8 cellular contexts compared by ENCODE assay signal in genomic region chr5:141848771-141849370, GRCh38. TPM values are rescaled to one million over a fixed set of nuclear protein-coding genes. Genes with fewer than 3 reads are reported as not detected.
DNase-seq lines count a peak whose midpoint lies in the region; ATAC-seq and TF ChIP-seq lines count a peak whose summit lies in the region.

No MANE protein-coding gene starts in this region.

- peak overlapping the region; percentile 85 for H3K27ac Mint-ChIP-seq in activated naive CD4-positive, alpha-beta T cell treated with anti-CD3 and anti-CD28 coated beads, Interleukin-2, amount 50 U/mL, for 24 hours
- peak overlapping the region; percentile 78 to 82 for H3K27ac Mint-ChIP-seq in natural killer cell

- peak overlapping the region; percentile 85 for H3K4me3 Mint-ChIP-seq in activated naive CD4-positive, alpha-beta T cell treated with anti-CD3 and anti-CD28 coated beads, Interleukin-2, amount 50 U/mL, for 24 hours
- peak overlapping the region; percentile 91 for H3K4me3 Mint-ChIP-seq in natural killer cell

- no peaks in the 10 kb centered on the region for H3K9me3 Mint-ChIP-seq in activated naive CD4-positive, alpha-beta T cell treated with anti-CD3 and anti-CD28 coated beads, Interleukin-2, amount 50 U/mL, for 24 hours
- no peaks in the 10 kb centered on the region for H3K9me3 Mint-ChIP-seq in natural killer cell

- H3K4me1 Mint-ChIP-seq in activated naive CD4-positive, alpha-beta T cell treated with anti-CD3 and anti-CD28 coated beads, Interleukin-2, amount 50 U/mL, for 24 hours: peaks cover 14% of the 10 kb centered on the region
- H3K4me1 Mint-ChIP-seq in natural killer cell: peaks cover 5 to 18% of the 10 kb centered on the region in 2 donors

- H3K27me3 ChIP-seq in vagina: no peaks in the 10 kb centered on the region

- H3K4me1 ChIP-seq in vagina: peaks cover 34% of the 10 kb centered on the region

- H3K36me3 Mint-ChIP-seq in activated naive CD4-positive, alpha-beta T cell treated with anti-CD3 and anti-CD28 coated beads, Interleukin-2, amount 50 U/mL, for 24 hours: no peaks in the 10 kb centered on the region
- no peaks in the 10 kb centered on the region for H3K36me3 Mint-ChIP-seq in natural killer cell

- no peaks in the 10 kb centered on the region for H3K9me3 ChIP-seq in vagina

- H3K27ac ChIP-seq in vagina: peak overlapping the region; percentile 99

- peaks cover 1% of the 10 kb centered on the region for H3K27me3 Mint-ChIP-seq in activated naive CD4-positive, alpha-beta T cell treated with anti-CD3 and anti-CD28 coated beads, Interleukin-2, amount 50 U/mL, for 24 hours
- no peaks in the 10 kb centered on the region for H3K27me3 Mint-ChIP-seq in natural killer cell (ENCODE audit: low read depth in 2 of 2)

- no peak for DNase-seq in activated naive CD4-positive, alpha-beta T cell treated with Interleukin-2 at 50 U/mL for 16 hours
- DNase-seq in UCSD-AML1 (lab: John Stamatoyannopoulos, UW; ENCODE audit: unreplicated experiment) (peak; percentile 78), epithelial cell of proximal tubule (ENCODE audit: low read depth) (no peak), natural killer cell (no peak), vagina (ENCODE audit: extremely low spot score in 2 of 2) (no peak), NCI-H1092 (lab: John Stamatoyannopoulos, UW) (no peak)

- no peak for TF ChIP-seq POLR2A in vagina (IDR thresholded peaks at IDR 0.05)

- H3K4me3 ChIP-seq in epithelial cell of proximal tubule (ENCODE audit: low read depth, low read length) (peak overlapping the region; percentile 87), vagina (peak overlapping the region; percentile 58 to 86)

- no peaks in the 10 kb centered on the region for H3K36me3 ChIP-seq in vagina

- TF ChIP-seq CTCF in epithelial cell of proximal tubule (conservative IDR thresholded peaks at IDR 0.05; ENCODE audit: low read depth, low read length): no peak
- no peak for TF ChIP-seq CTCF in natural killer cell (IDR thresholded peaks at IDR 0.05)
- TF ChIP-seq CTCF in vagina (IDR thresholded peaks at IDR 0.05): no peak

- ATAC-seq in HG03432 (IDR thresholded peaks at IDR 0.05; ENCODE audit: unreplicated experiment) (peak; percentile 13), natural killer cell (no peak)

- intact Hi-C loops in natural killer cell (cut with micrococcal nuclease): loop anchor here (2.0 kb wide), 2 partner anchors 28 to 74 kb away; partner anchors contain the start of gene DELE1
- intact Hi-C loops in vagina (cut with DNase I): loop anchor here (2.0 kb wide), 1 partner anchor 38 kb away; no protein-coding TSS in a partner anchor

RNA-seq across cellular contexts. Expression of gene PCDH1, which starts 29.3 kb away (rescaled TPM):
- 9.6 and 17.4 TPM in 2 replicates for total RNA-seq in epithelial cell of proximal tubule
- total RNA-seq in natural killer cell: 10 to 100 TPM; 19.2 to 39.2 (median 32.1) TPM
- 38.8 TPM for total RNA-seq in vagina
